In genomic region chrX:118459494-118459893, GRCh38 we compare ENCODE assay signal across 8 cellular contexts. TPM values are rescaled to one million over a fixed set of nuclear protein-coding genes. Genes with fewer than 3 reads are reported as not detected.
DNase-seq lines count a peak whose midpoint lies in the region; ATAC-seq and TF ChIP-seq lines count a peak whose summit lies in the region.

No MANE protein-coding gene starts in this region.

- TF ChIP-seq CTCF in VCaP (conservative IDR thresholded peaks at IDR 0.05) (peak; percentile 58), fibroblast of villous mesenchyme (IDR thresholded peaks at IDR 0.05; ENCODE audit: insufficient read depth, low read depth, low read length) (peak; percentile 62), smooth muscle cell (IDR thresholded peaks at IDR 0.05; ENCODE audit: borderline replicate concordance, insufficient read depth, poor library complexity, severe bottlenecking) (peak; percentile 34)

- H3K9me3 ChIP-seq in smooth muscle cell (replicated peaks; ENCODE audit: low read depth): no peaks in the 10 kb centered on the region

- no peaks in the 10 kb centered on the region for H3K79me2 ChIP-seq in smooth muscle cell (ENCODE audit: low read depth)

- no peaks in the 10 kb centered on the region for H3F3A ChIP-seq in smooth muscle cell (ENCODE audit: low read depth)

- DNase-seq in DMS53 treated with DMSO at 0.1 percent for 48 hours (lab: John Stamatoyannopoulos, UW; ENCODE audit: unreplicated experiment) (peak; percentile 55), NCI-H1417 (lab: John Stamatoyannopoulos, UW) (peak in 2 of 3 experiments; percentile 11 to 60), fibroblast of villous mesenchyme (ENCODE audit: low read depth) (peak; percentile 48), smooth muscle cell (lab: John Stamatoyannopoulos, UW; ENCODE audit: unreplicated experiment) (no peak), occipital lobe (lab: John Stamatoyannopoulos, UW) (no peak)

- no peak overlapping the region for H3K9ac ChIP-seq in smooth muscle cell (ENCODE audit: low read depth)

- H3K4me2 ChIP-seq in smooth muscle cell: no peak overlapping the region

- H3K36me3 ChIP-seq in smooth muscle cell (ENCODE audit: low read depth): no peaks in the 10 kb centered on the region

- H3K4me1 ChIP-seq in smooth muscle cell (ENCODE audit: low read depth): no peaks in the 10 kb centered on the region

- ATAC-seq in GM19463 (IDR thresholded peaks at IDR 0.05; ENCODE audit: unreplicated experiment): peak; percentile 68
- ATAC-seq in HG02571 (IDR thresholded peaks at IDR 0.05; ENCODE audit: unreplicated experiment): no peak

- no peaks in the 10 kb centered on the region for H4K20me1 ChIP-seq in smooth muscle cell (ENCODE audit: low read depth)

- no peak overlapping the region for H3K4me3 ChIP-seq in fibroblast of villous mesenchyme (ENCODE audit: low read depth, low read length)
- no peak overlapping the region for H3K4me3 ChIP-seq in smooth muscle cell

- H3K27me3 ChIP-seq in smooth muscle cell (ENCODE audit: low read depth): no peaks in the 10 kb centered on the region

- no peak overlapping the region for H2AFZ ChIP-seq in smooth muscle cell (ENCODE audit: low read depth)

- H3K27ac ChIP-seq in VCaP (no peak overlapping the region), smooth muscle cell (ENCODE audit: low read depth) (no peak overlapping the region)

- 64% methylated on average over 4 of the region's 4 CpGs for WGBS in smooth muscle cell (ENCODE audit: low lambda C conversion rate)

RNA-seq across cellular contexts. Expression of gene DOCK11, which starts 36.1 kb away (rescaled TPM):
- total RNA-seq in fibroblast of villous mesenchyme: 50.1 and 54.4 TPM in 2 replicates
- total RNA-seq in smooth muscle cell: 2.6 and 3.5 TPM in 2 replicates
- polyA plus RNA-seq in smooth muscle cell: 1.3 and 2.3 TPM in 2 replicates
- 20.6 TPM for total RNA-seq in occipital lobe

Comparison
In these comparisons a context has a peak if more than half of its experiments do, and no peak if none do; other contexts are left out.
1. DNase-seq: peak in DMS53 treated with DMSO at 0.1 percent for 48 hours (single experiment), NCI-H1417 (2 of 3) and fibroblast of villous mesenchyme (single experiment); none in smooth muscle cell (single experiment) and occipital lobe (single experiment).
2. Peak in every context shown above with its lines, with median percentiles within 50 percentile points of each other: CTCF ChIP-seq.